In genomic region chr14:23054000-23054811, GRCh38 we compare ENCODE assay signal across 9 cellular contexts. TPM values are rescaled to one million over a fixed set of nuclear protein-coding genes. Genes with fewer than 3 reads are reported as not detected.
DNase-seq lines count a peak whose midpoint lies in the region; ATAC-seq and TF ChIP-seq lines count a peak whose summit lies in the region.
"Had no signal": no experiment of that assay in that cellular context is flagged by ENCODE, and none has a peak within 500 bp of the region (broad histone marks: within the 10 kb centered on the region; RNA-seq: fewer than 3 reads in every experiment).

No MANE protein-coding gene starts in this region.

- H3K9me3 Mint-ChIP-seq in brain: no peaks in the 10 kb centered on the region
- H3K9me3 Mint-ChIP-seq in immature natural killer cell: no peaks in the 10 kb centered on the region

- peaks cover 7% of the 10 kb centered on the region for H3K36me3 Mint-ChIP-seq in brain
- H3K36me3 Mint-ChIP-seq in immature natural killer cell: peaks cover 0 to 3% (median 0%) of the 10 kb centered on the region in 3 donors

- peak; percentile 57 for TF ChIP-seq CTCF in GM06990 (IDR thresholded peaks at IDR 0.05; ENCODE audit: insufficient read depth, low read length, poor library complexity, severe bottlenecking)
- peak; percentile 13 to 57 for TF ChIP-seq CTCF in brain (conservative IDR thresholded peaks at IDR 0.05)
- peak; percentile 16 for TF ChIP-seq CTCF in psoas muscle (IDR thresholded peaks at IDR 0.05)
- TF ChIP-seq CTCF in gastroesophageal sphincter (IDR thresholded peaks at IDR 0.05): peak in 1 of 4 experiments; percentile 21

- no peak overlapping the region for H3K27ac ChIP-seq in psoas muscle
- no peak overlapping the region for H3K27ac ChIP-seq in gastroesophageal sphincter

- peak overlapping the region in 3 of 5 experiments; percentile 55 to 90 (median 72) for H3K27ac Mint-ChIP-seq in brain
- H3K27ac Mint-ChIP-seq in immature natural killer cell: no peak overlapping the region

- H3K27me3 Mint-ChIP-seq in brain: peaks cover 13% of the 10 kb centered on the region
- H3K27me3 Mint-ChIP-seq in immature natural killer cell (ENCODE audit: low read depth in 3 of 3): peaks cover 0 to 3% (median 2%) of the 10 kb centered on the region in 3 donors

- H3K4me3 Mint-ChIP-seq in brain (peak overlapping the region in 3 of 5 experiments; percentile 55 to 64 (median 58)), immature natural killer cell (no peak overlapping the region)

- H3K4me3 ChIP-seq in GM06990 (replicated peaks; ENCODE audit: low read depth, low read length) (no peak overlapping the region), psoas muscle (no peak overlapping the region), gastroesophageal sphincter (no peak overlapping the region)

- no peak for TF ChIP-seq POLR2A in gastroesophageal sphincter (IDR thresholded peaks at IDR 0.05)

- peak; percentile 26; the same call in 1 of the 2 replicates for TF ChIP-seq RAD21 in Ishikawa (IDR thresholded peaks at IDR 0.05; ENCODE audit: low read depth)

- H3K9me3 ChIP-seq in psoas muscle (no peaks in the 10 kb centered on the region), gastroesophageal sphincter (no peaks in the 10 kb centered on the region)

- H3K4me1 Mint-ChIP-seq in brain: peaks cover 30% of the 10 kb centered on the region
- peaks cover 17 to 19% of the 10 kb centered on the region in 2 donors for H3K4me1 Mint-ChIP-seq in immature natural killer cell

- H3K27me3 ChIP-seq in GM06990 (replicated peaks; ENCODE audit: control insufficient read depth, insufficient read depth, low read length) (no peaks in the 10 kb centered on the region), psoas muscle (ENCODE audit: insufficient read depth in 3 of 3, low read length in 2 of 3) (no peaks in the 10 kb centered on the region), gastroesophageal sphincter (no peaks in the 10 kb centered on the region)

- H3K4me1 ChIP-seq in psoas muscle: peaks cover 2% of the 10 kb centered on the region
- peaks cover 0 to 26% (median 10%) of the 10 kb centered on the region in 3 donors for H3K4me1 ChIP-seq in gastroesophageal sphincter

- H3K36me3 ChIP-seq in GM06990 (ENCODE audit: control insufficient read depth, insufficient read depth, low read length) (peaks cover 9% of the 10 kb centered on the region), psoas muscle (ENCODE audit: insufficient read depth in 1 of 2, low read depth in 1 of 2) (peaks cover 0 to 11% of the 10 kb centered on the region in 2 donors), gastroesophageal sphincter (peaks cover 0 to 7% of the 10 kb centered on the region in 2 donors)

- no peak for TF ChIP-seq EP300 in Ishikawa (IDR thresholded peaks at IDR 0.05; ENCODE audit: borderline replicate concordance)
- no peak for TF ChIP-seq EP300 in gastroesophageal sphincter (IDR thresholded peaks at IDR 0.05)

- WGBS in psoas muscle, 3 donors: 66 to 70% (median 67%) methylated on average over 17 of the region's 17 CpGs
- WGBS in gastroesophageal sphincter (ENCODE audit: low coverage in 1 of 2), 2 donors: 55 to 80% methylated on average over 3 to 4 of the region's 17 CpGs

- DNase-seq in GM06990 (ENCODE audit: extremely low read depth, insufficient read length): no peak
- DNase-seq in psoas muscle: peak in 1 of 2 donors; percentile 56
- DNase-seq in T1000 (lab: John Stamatoyannopoulos, UW): no peak
- DNase-seq in immature natural killer cell: no peak
- DNase-seq: NCI-H1417 had no signal

- intact Hi-C loops in psoas muscle (cut with DNase I): loop anchor here in 1 of 2 donors (2.0 kb wide), 1 partner anchor 55 kb away; no protein-coding TSS in a partner anchor

- ATAC-seq in psoas muscle: no peak
- ATAC-seq in gastroesophageal sphincter: no peak

TF ChIP-seq in Ishikawa, 13 proteins besides CTCF, POLR2A, EP300 and RAD21:
- TF ChIP-seq CREB1 (IDR thresholded peaks at IDR 0.05; ENCODE audit: low read depth): no peak
- no peak for TF ChIP-seq USF1 (IDR thresholded peaks at IDR 0.05)
- no peak for TF ChIP-seq FOXM1 (IDR thresholded peaks at IDR 0.05; ENCODE audit: borderline replicate concordance, low read depth)
- TF ChIP-seq TAF1 (IDR thresholded peaks at IDR 0.05; ENCODE audit: low read depth): no peak
- TF ChIP-seq TCF12 (IDR thresholded peaks at IDR 0.05; ENCODE audit: low read depth): no peak
- no peak for TF ChIP-seq ZBTB7A (IDR thresholded peaks at IDR 0.05; ENCODE audit: low read depth)
- TF ChIP-seq NFIC (IDR thresholded peaks at IDR 0.05): no peak
- TF ChIP-seq MAX (IDR thresholded peaks at IDR 0.05): no peak
- no peak for TF ChIP-seq CEBPB (IDR thresholded peaks at IDR 0.05)

RNA-seq across cellular contexts. Expression of gene CDH24, which starts 3.1 kb away (rescaled TPM):
- polyA plus RNA-seq in brain (ENCODE audit: insufficient read depth, low read depth, low replicate concordance) (18.8 TPM), psoas muscle (under 1 TPM; 0.31 to 0.51 (median 0.35) TPM), immature natural killer cell (1 to 10 TPM in 1 of 3 donors, under 1 TPM in 2; 0.64 to 1.2 (median 0.78) TPM)
- total RNA-seq in psoas muscle (under 1 TPM; 0.30 to 0.77 (median 0.32) TPM), gastroesophageal sphincter (1 to 10 TPM; 1.5 to 3.6 (median 2.6) TPM)

RNA-seq across cellular contexts. Expression of gene PSMB11, which starts 12.2 kb away (rescaled TPM):
- not detected for polyA plus RNA-seq in brain (ENCODE audit: insufficient read depth, low read depth, low replicate concordance)
- total RNA-seq in psoas muscle: not detected
- polyA plus RNA-seq in psoas muscle: under 1 TPM in 2 of 3 donors, not detected in 1; 0.03 to 0.51 TPM
- under 1 TPM in 1 of 4 donors, not detected in 3; 0.27 TPM for total RNA-seq in gastroesophageal sphincter
- polyA plus RNA-seq in immature natural killer cell: not detected
- total RNA-seq: skeletal muscle tissue had no signal

RNA-seq across cellular contexts. Expression of gene PSMB5, which starts 19.5 kb away (rescaled TPM):
- polyA plus RNA-seq in brain (ENCODE audit: insufficient read depth, low read depth, low replicate concordance): 234 TPM
- total RNA-seq in psoas muscle: 100 to 1,000 TPM; 156 to 307 (median 250) TPM
- polyA plus RNA-seq in psoas muscle: 100 to 1,000 TPM; 304 to 619 (median 496) TPM
- total RNA-seq in gastroesophageal sphincter: 100 to 1,000 TPM; 125 to 182 (median 133) TPM
- 10 to 100 TPM; 25.6 to 54.3 (median 39.7) TPM for polyA plus RNA-seq in immature natural killer cell

RNA-seq across cellular contexts. Expression of gene ACIN1, which starts 40.7 kb away (rescaled TPM):
- polyA plus RNA-seq in brain (ENCODE audit: insufficient read depth, low read depth, low replicate concordance) (81.8 TPM), psoas muscle (10 to 100 TPM; 45.2 to 57.6 (median 53.5) TPM), immature natural killer cell (10 to 100 TPM in 1 of 3 donors, 1 to 10 TPM in 1, under 1 TPM in 1; 0.40 to 15.0 (median 4.5) TPM)
- total RNA-seq in psoas muscle (10 to 100 TPM; 75.3 to 83.2 (median 82.2) TPM), gastroesophageal sphincter (100 to 1,000 TPM in 1 of 4 donors, 10 to 100 TPM in 3; 55.7 to 121 (median 91.8) TPM)

RNA-seq across cellular contexts. Expression of gene C14orf119, which starts 41.1 kb away (rescaled TPM):
- polyA plus RNA-seq in brain (ENCODE audit: insufficient read depth, low read depth, low replicate concordance) (39.9 TPM), psoas muscle (10 to 100 TPM; 23.2 to 65.3 (median 47.1) TPM), immature natural killer cell (100 to 1,000 TPM in 2 of 3 donors, 10 to 100 TPM in 1; 85.2 to 184 (median 135) TPM)
- total RNA-seq in psoas muscle (10 to 100 TPM; 24.2 to 31.3 (median 27.0) TPM), gastroesophageal sphincter (10 to 100 TPM; 31.3 to 38.2 (median 33.4) TPM)

Comparison
In these comparisons a context has a peak if more than half of its experiments do, and no peak if none do; other contexts are left out.
1. H3K27ac Mint-ChIP-seq: peak in brain (3 of 5); none in immature natural killer cell (0 of 6).
2. H3K4me3 Mint-ChIP-seq: peak in brain (3 of 5); none in immature natural killer cell (0 of 5).